ENCODE assay signal across 18 cellular contexts in genomic region chr9:124795881-124796415, GRCh38. TPM values are rescaled to one million over a fixed set of nuclear protein-coding genes. Genes with fewer than 3 reads are reported as not detected.
DNase-seq lines count a peak whose midpoint lies in the region; ATAC-seq and TF ChIP-seq lines count a peak whose summit lies in the region.
"Had no signal": no experiment of that assay in that cellular context is flagged by ENCODE, and none has a peak within 500 bp of the region (broad histone marks: within the 10 kb centered on the region; RNA-seq: fewer than 3 reads in every experiment).

No MANE protein-coding gene starts in this region.

- no peaks in the 10 kb centered on the region for H3K36me3 ChIP-seq in H7 (replicated peaks; ENCODE audit: control insufficient read depth, insufficient read depth, low read length)
- H3K36me3 ChIP-seq in rectal smooth muscle tissue (ENCODE audit: control insufficient read depth, insufficient read depth, low read length): no peaks in the 10 kb centered on the region
- no peaks in the 10 kb centered on the region for H3K36me3 ChIP-seq in vagina

- TF ChIP-seq CTCF in cardiac fibroblast (IDR thresholded peaks at IDR 0.05; ENCODE audit: low read depth, low read length) (no peak), vagina (IDR thresholded peaks at IDR 0.05) (no peak), lower leg skin (IDR thresholded peaks at IDR 0.05) (no peak)

- peaks cover 8% of the 10 kb centered on the region for H3K4me1 ChIP-seq in right cardiac atrium (ENCODE audit: control insufficient read depth, insufficient read depth, low read length)
- peaks cover 10% of the 10 kb centered on the region for H3K4me1 ChIP-seq in rectal smooth muscle tissue (ENCODE audit: control insufficient read depth, insufficient read depth, low read length)
- H3K4me1 ChIP-seq in vagina: peaks cover 67% of the 10 kb centered on the region

- DNase-seq in H7: peak; percentile 64
- peak; percentile 29 to 54 for DNase-seq in cardiac fibroblast (ENCODE audit: low read depth in 2 of 2)
- peak; percentile 42 to 78 (median 75) for DNase-seq in right cardiac atrium
- no peak for DNase-seq in vagina (ENCODE audit: extremely low spot score in 2 of 2)
- DNase-seq in lower leg skin (ENCODE audit: low spot score in 2 of 2): no peak
- no peak for DNase-seq in NCI-H510A treated with DMSO at 0.1 percent for 48 hours (lab: John Stamatoyannopoulos, UW)
- DNase-seq in foreskin melanocyte: no peak
- DNase-seq: activated CD4-positive, alpha-beta T cell treated with anti-CD3 and anti-CD28 coated beads for 48 hours; activated naive CD4-positive, alpha-beta T cell treated with anti-CD3 and anti-CD28 coated beads, Interleukin-2, amount 10 ng/mL, durations not matched to agents 7 days and 5 days; KG1; NCI-H1105 treated with DMSO at 0.1 percent for 48 hours; NCI-H226; stimulated activated naive CD8-positive, alpha-beta T cell treated with anti-CD3 and anti-CD28 coated beads, Interleukin-15, amount 100 ng/mL, for 72 hours had no signal

- TF ChIP-seq POLR2A in vagina (IDR thresholded peaks at IDR 0.05): no peak
- no peak for TF ChIP-seq POLR2A in lower leg skin (IDR thresholded peaks at IDR 0.05)

- intact Hi-C loops in right cardiac atrium (cut with DNase I) (no loop called here), vagina (cut with DNase I) (no loop called here), lower leg skin (cut with DNase I; ENCODE audit: low total_unique reads) (no loop called here)

- peak overlapping the region; percentile 63 for H3K27ac ChIP-seq in right cardiac atrium (ENCODE audit: low read length)
- peak overlapping the region; percentile 8 for H3K27ac ChIP-seq in rectal smooth muscle tissue (ENCODE audit: low read depth, low read length)
- H3K27ac ChIP-seq in vagina: no peak overlapping the region

- no peak overlapping the region for H3K9ac ChIP-seq in rectal smooth muscle tissue (ENCODE audit: low read length)

- 56% methylated on average over 9 of the region's 9 CpGs for WGBS in right cardiac atrium
- WGBS in lower leg skin, 2 donors: 42 to 56% methylated on average over 2 to 9 of the region's 9 CpGs

- H3K27me3 ChIP-seq in H7 (ENCODE audit: control insufficient read depth, insufficient read depth, low read length) (no peaks in the 10 kb centered on the region), right cardiac atrium (ENCODE audit: control insufficient read depth, insufficient read depth) (no peaks in the 10 kb centered on the region), rectal smooth muscle tissue (ENCODE audit: control insufficient read depth, insufficient read depth, low read length) (no peaks in the 10 kb centered on the region), vagina (no peaks in the 10 kb centered on the region)

- peak; percentile 20 to 55 for ATAC-seq in right cardiac atrium
- ATAC-seq: GM12878; stimulated activated naive CD8-positive, alpha-beta T cell treated with anti-CD3 and anti-CD28 coated beads, Interleukin-15, amount 100 ng/mL, for 72 hours had no signal

- H3K4me3 ChIP-seq in H7 (ENCODE audit: insufficient read depth, low read depth, low read length): no peak overlapping the region
- H3K4me3 ChIP-seq in cardiac fibroblast (replicated peaks in 1 of 2; ENCODE audit: low read depth in 2 of 2, low read length in 2 of 2): no peak overlapping the region
- no peak overlapping the region for H3K4me3 ChIP-seq in right cardiac atrium (ENCODE audit: low read length)
- H3K4me3 ChIP-seq in rectal smooth muscle tissue (ENCODE audit: low read length): no peak overlapping the region
- no peak overlapping the region for H3K4me3 ChIP-seq in vagina
- H3K4me3 ChIP-seq in lower leg skin (ENCODE audit: low read depth, poor library complexity, severe bottlenecking): no peak overlapping the region
- H3K4me3 ChIP-seq: GM12878 had no signal

- H3K9me3 ChIP-seq in right cardiac atrium (ENCODE audit: control insufficient read depth, low read length) (no peaks in the 10 kb centered on the region), vagina (no peaks in the 10 kb centered on the region)

RNA-seq across cellular contexts. Expression of gene OLFML2A, which starts 19.0 kb away (rescaled TPM):
- total RNA-seq in H7 (2014; rRNA removed; shearing (Covaris generic)): 5.6 and 7.4 TPM in 2 replicates
- total RNA-seq in right cardiac atrium: 10 to 100 TPM; 27.4 to 34.4 (median 30.8) TPM
- 15.1 TPM for polyA plus RNA-seq in right cardiac atrium
- 39.3 TPM for total RNA-seq in vagina
- 10 to 100 TPM; 13.7 to 33.1 (median 25.7) TPM for total RNA-seq in lower leg skin

RNA-seq across cellular contexts. Expression of gene NR6A1, which starts 24.8 kb away (rescaled TPM):
- total RNA-seq in H7 (2014; rRNA removed; shearing (Covaris generic)): 91.1 and 97.7 TPM in 2 replicates
- total RNA-seq in right cardiac atrium: 1 to 10 TPM in 1 of 4 donors, under 1 TPM in 3; 0.85 to 1.9 (median 0.93) TPM
- polyA plus RNA-seq in right cardiac atrium: 0.57 TPM
- total RNA-seq in vagina: 1.2 TPM
- total RNA-seq in lower leg skin: 1 to 10 TPM; 3.0 to 4.9 (median 3.8) TPM

RNA-seq across cellular contexts. Expression of gene WDR38, which starts 57.3 kb away (rescaled TPM):
- not detected in 2 replicates for total RNA-seq in H7 (2014; rRNA removed; shearing (Covaris generic))
- total RNA-seq in right cardiac atrium (not detected), vagina (not detected), lower leg skin (not detected)
- 0.09 TPM for polyA plus RNA-seq in right cardiac atrium
- total RNA-seq: bronchial epithelial cell, GM12878, mucosa of gallbladder, osteoblast had no signal
- polyA plus RNA-seq: GM12878 had no signal

Comparison
In these comparisons a context has a peak if more than half of its experiments do, and no peak if none do; other contexts are left out.
1. DNase-seq: peak in H7 (single experiment), cardiac fibroblast (2 of 2) and right cardiac atrium (3 of 3); none in vagina (0 of 2), lower leg skin (0 of 2), NCI-H510A treated with DMSO at 0.1 percent for 48 hours (single experiment) and foreskin melanocyte (single experiment).
2. RNA of gene NR6A1, which starts 24.8 kb away (total RNA-seq): 91.1 to 97.7 TPM in H7; 3.0 to 4.9 TPM in lower leg skin, 1.2 TPM in vagina (single experiment) and 0.85 to 1.9 TPM in right cardiac atrium; every median in the first group is over 10 times any median in the second.